Comparison of ENCODE assay signal across 25 cellular contexts in genomic region chr7:97858221-97858620, GRCh38.
"Had no signal": no experiment of that assay in that cellular context is flagged by ENCODE, and none has a peak within 500 bp of the region (broad histone marks: within the 10 kb centered on the region; RNA-seq: fewer than 3 reads in every experiment).

No MANE protein-coding gene starts in this region.

- H3K4me3 ChIP-seq: esophagus muscularis mucosa, heart left ventricle, right lobe of liver, testis, uterus had no signal

- DNase-seq: activated CD4-positive, alpha-beta T cell treated with anti-CD3 and anti-CD28 coated beads for 36 hours; activated CD4-positive, CD25-positive, alpha-beta regulatory T cell; activated CD8-positive, alpha-beta memory T cell treated with anti-CD3 and anti-CD28 coated beads, Interleukin-2, amount 10 ng/mL, durations not matched to agents 7 days and 5 days; activated CD8-positive, alpha-beta T cell treated with anti-CD3 and anti-CD28 coated beads, Interleukin-2, amount 10 ng/mL, durations not matched to agents 7 days and 5 days; activated effector memory CD4-positive, alpha-beta T cell treated with Interleukin-2 at 50 U/mL for 16 hours; activated naive CD4-positive, alpha-beta T cell treated with Interleukin-2 at 50 U/mL for 16 hours; activated T-cell treated with anti-CD3 and anti-CD28 coated beads for 4 hours; activated T-cell treated with anti-CD3 and anti-CD28 coated beads, Interleukin-2, amount 50 U/mL, for 72 hours; anterior cingulate cortex; dermis blood vessel endothelial cell; effector CD4-positive, alpha-beta T cell; foreskin keratinocyte; heart left ventricle; hypothalamus; immature natural killer cell; kidney; left colon; mammary epithelial cell; right lobe of liver; stimulated activated CD4-positive, alpha-beta T cell treated with anti-CD3 and anti-CD28 coated beads, Interleukin-2, amount 100 ng/mL, for 48 hours; stimulated activated naive CD8-positive, alpha-beta T cell treated with anti-CD3 and anti-CD28 coated beads, Interleukin-15, Interleukin-2, amounts not matched to agents 100 U/mL and 50 U/mL, for 24 hours; testis; trophoblast cell; uterus had no signal

- ATAC-seq: activated CD4-positive, alpha-beta T cell treated with anti-CD3 and anti-CD28 coated beads for 36 hours; activated CD8-positive, alpha-beta memory T cell treated with anti-CD3 and anti-CD28 coated beads, Interleukin-2, amount 10 ng/mL, durations not matched to agents 7 days and 5 days; activated CD8-positive, alpha-beta T cell treated with anti-CD3 and anti-CD28 coated beads, Interleukin-2, amount 10 ng/mL, durations not matched to agents 7 days and 5 days; activated T-cell treated with anti-CD3 and anti-CD28 coated beads, Interleukin-2, amount 50 U/mL, for 72 hours; foreskin keratinocyte; heart left ventricle; right lobe of liver; stimulated activated naive CD8-positive, alpha-beta T cell treated with anti-CD3 and anti-CD28 coated beads, Interleukin-15, Interleukin-2, amounts not matched to agents 100 U/mL and 50 U/mL, for 24 hours had no signal
